10 cellular contexts compared by ENCODE assay signal in the genomic region with DNA sequence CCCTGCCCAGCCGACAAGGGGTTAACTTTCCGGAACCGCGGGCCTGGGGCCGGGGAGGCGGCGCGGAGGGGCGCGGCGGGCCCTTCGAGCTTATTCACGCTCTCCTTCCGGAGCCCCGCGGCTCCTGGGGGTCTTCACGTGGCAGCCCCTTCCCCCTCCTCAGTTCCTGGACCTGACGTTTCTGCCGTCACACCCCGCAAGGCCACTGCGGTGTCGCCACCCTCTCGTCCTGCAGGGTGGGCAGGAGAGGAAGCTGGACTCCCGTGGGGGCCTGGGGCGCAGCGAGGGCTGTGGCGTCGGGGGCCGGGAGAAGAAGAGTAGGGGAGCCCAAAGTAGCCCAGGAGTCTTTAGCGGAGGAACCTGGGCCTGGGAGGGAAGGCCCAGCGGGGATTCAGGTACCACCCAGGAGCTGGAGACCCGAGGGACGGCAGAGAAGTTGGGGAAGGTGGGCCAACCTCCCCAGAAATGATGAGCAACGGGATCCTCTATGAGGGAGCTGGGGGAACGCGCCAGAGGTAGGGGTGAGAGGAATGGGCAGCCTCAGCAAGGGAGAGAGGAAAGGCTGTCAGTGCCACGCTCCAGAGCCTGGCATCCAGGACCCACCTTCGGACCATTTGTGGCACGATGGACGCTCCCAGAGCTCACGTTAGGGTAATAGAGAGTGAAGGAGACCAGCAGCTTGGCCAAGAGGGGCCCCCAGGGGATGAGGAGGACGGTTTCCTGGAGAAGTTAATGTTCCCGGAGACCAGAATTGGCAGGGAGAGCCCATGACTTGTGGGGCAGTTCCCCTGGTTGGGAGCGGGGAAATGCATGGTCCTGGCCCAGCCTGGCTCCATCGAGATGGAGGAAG. TPM values are rescaled to one million over a fixed set of nuclear protein-coding genes. Genes with fewer than 3 reads are reported as not detected.
A peak's percentile ranks its signal among the peaks of the same experiment; 100 is the strongest.
DNase-seq lines count a peak whose midpoint lies in the region; TF ChIP-seq lines count a peak whose summit lies in the region.
"Had no signal": no experiment of that assay in that cellular context is flagged by ENCODE, and none has a peak within 500 bp of the region (broad histone marks: within the 10 kb centered on the region; RNA-seq: fewer than 3 reads in every experiment).

No MANE protein-coding gene starts in this region.

- peak overlapping the region; percentile 14 for H3K27ac Mint-ChIP-seq in activated naive CD4-positive, alpha-beta T cell treated with anti-CD3 and anti-CD28 coated beads, Interleukin-2, amount 50 U/mL, for 24 hours
- peak overlapping the region; percentile 35 for H3K27ac Mint-ChIP-seq in activated T-helper 1 cell treated with anti-CD3 and anti-CD28 coated beads, Interleukin-12 subunit alpha, Interleukin-12 subunit beta, Interleukin-2, Interleukin-4 antibody, amounts not matched to agents 30 ng/mL and 10 ng/mL and 1 ng/mL, durations not matched to agents 14 hours and 24 hours and 36 hours
- peak overlapping the region; percentile 62 for H3K27ac Mint-ChIP-seq in type B pancreatic cell

- H3K36me3 Mint-ChIP-seq in activated naive CD4-positive, alpha-beta T cell treated with anti-CD3 and anti-CD28 coated beads, Interleukin-2, amount 50 U/mL, for 24 hours, result no peaks in the 10 kb centered on the region
- H3K36me3 Mint-ChIP-seq in activated T-helper 1 cell treated with anti-CD3 and anti-CD28 coated beads, Interleukin-12 subunit alpha, Interleukin-12 subunit beta, Interleukin-2, Interleukin-4 antibody, amounts not matched to agents 30 ng/mL and 10 ng/mL and 1 ng/mL, durations not matched to agents 14 hours and 24 hours and 36 hours (ENCODE audit: low read depth), result no peaks in the 10 kb centered on the region
- no peaks in the 10 kb centered on the region for H3K36me3 Mint-ChIP-seq in type B pancreatic cell

- peaks cover 22% of the 10 kb centered on the region for H3K4me1 ChIP-seq in mesodermal cell (ENCODE audit: control insufficient read depth, insufficient read depth, low read length, poor library complexity, severe bottlenecking)

- peaks cover 4% of the 10 kb centered on the region for H3K27me3 Mint-ChIP-seq in activated naive CD4-positive, alpha-beta T cell treated with anti-CD3 and anti-CD28 coated beads, Interleukin-2, amount 50 U/mL, for 24 hours
- peaks cover 12% of the 10 kb centered on the region for H3K27me3 Mint-ChIP-seq in activated T-helper 1 cell treated with anti-CD3 and anti-CD28 coated beads, Interleukin-12 subunit alpha, Interleukin-12 subunit beta, Interleukin-2, Interleukin-4 antibody, amounts not matched to agents 30 ng/mL and 10 ng/mL and 1 ng/mL, durations not matched to agents 14 hours and 24 hours and 36 hours (ENCODE audit: insufficient read depth)
- peaks cover 39% of the 10 kb centered on the region for H3K27me3 Mint-ChIP-seq in type B pancreatic cell

- intact Hi-C loops in activated T-helper 1 cell treated with anti-CD3 and anti-CD28 coated beads, Interleukin-12 subunit alpha, Interleukin-12 subunit beta, Interleukin-2, Interleukin-4 antibody, amounts not matched to agents 30 ng/mL and 10 ng/mL and 1 ng/mL, durations not matched to agents 14 hours and 24 hours and 36 hours (cut with micrococcal nuclease), result loop anchor here (2.0 to 5.0 kb wide), 3 partner anchors 36 to 349 kb away; partner anchors contain the start of gene MNT

- no peaks in the 10 kb centered on the region for H3K9me3 ChIP-seq in mesodermal cell (ENCODE audit: control insufficient read depth, low read length)

- WGBS in mesodermal cell (ENCODE audit: insufficient coverage in 2 of 2), 2 experiments, result 18% methylated on average over 33 to 43 of the region's 45 CpGs

- no peak for DNase-seq in activated naive CD4-positive, alpha-beta T cell treated with Interleukin-2 at 50 U/mL for 16 hours
- no peak for DNase-seq in activated T-helper 1 cell treated with anti-CD3 and anti-CD28 coated beads, Interleukin-12 subunit alpha, Interleukin-12 subunit beta, Interleukin-2, Interleukin-4 antibody, amounts not matched to agents 30 ng/mL and 10 ng/mL and 1 ng/mL, durations not matched to agents 14 hours and 24 hours and 36 hours (ENCODE audit: low spot score)
- DNase-seq in type B pancreatic cell (ENCODE audit: extremely low spot score, unreplicated experiment) (no peak), NCI-H510A treated with DMSO at 0.1 percent for 48 hours (lab: John Stamatoyannopoulos, UW) (no peak), NAMALWA (ENCODE audit: low spot score) (no peak), AG08396 (ENCODE audit: low spot score) (no peak)
- DNase-seq: activated gamma-delta T cell, NCI-H2107 had no signal

- no peaks in the 10 kb centered on the region for H3K9me3 Mint-ChIP-seq in activated naive CD4-positive, alpha-beta T cell treated with anti-CD3 and anti-CD28 coated beads, Interleukin-2, amount 50 U/mL, for 24 hours
- H3K9me3 Mint-ChIP-seq in activated T-helper 1 cell treated with anti-CD3 and anti-CD28 coated beads, Interleukin-12 subunit alpha, Interleukin-12 subunit beta, Interleukin-2, Interleukin-4 antibody, amounts not matched to agents 30 ng/mL and 10 ng/mL and 1 ng/mL, durations not matched to agents 14 hours and 24 hours and 36 hours, result no peaks in the 10 kb centered on the region
- no peaks in the 10 kb centered on the region for H3K9me3 Mint-ChIP-seq in type B pancreatic cell

- H3K36me3 ChIP-seq in mesodermal cell (ENCODE audit: control insufficient read depth, insufficient read depth, low read length), result no peaks in the 10 kb centered on the region

- peaks cover 33% of the 10 kb centered on the region for H3K4me1 Mint-ChIP-seq in activated naive CD4-positive, alpha-beta T cell treated with anti-CD3 and anti-CD28 coated beads, Interleukin-2, amount 50 U/mL, for 24 hours
- H3K4me1 Mint-ChIP-seq in activated T-helper 1 cell treated with anti-CD3 and anti-CD28 coated beads, Interleukin-12 subunit alpha, Interleukin-12 subunit beta, Interleukin-2, Interleukin-4 antibody, amounts not matched to agents 30 ng/mL and 10 ng/mL and 1 ng/mL, durations not matched to agents 14 hours and 24 hours and 36 hours (ENCODE audit: low read depth), result peaks cover 29% of the 10 kb centered on the region
- H3K4me1 Mint-ChIP-seq in type B pancreatic cell (ENCODE audit: unreplicated experiment), result peaks cover 13% of the 10 kb centered on the region

- H3K4me3 Mint-ChIP-seq in activated naive CD4-positive, alpha-beta T cell treated with anti-CD3 and anti-CD28 coated beads, Interleukin-2, amount 50 U/mL, for 24 hours, result peak overlapping the region; percentile 3
- H3K4me3 Mint-ChIP-seq in activated T-helper 1 cell treated with anti-CD3 and anti-CD28 coated beads, Interleukin-12 subunit alpha, Interleukin-12 subunit beta, Interleukin-2, Interleukin-4 antibody, amounts not matched to agents 30 ng/mL and 10 ng/mL and 1 ng/mL, durations not matched to agents 14 hours and 24 hours and 36 hours, result peak overlapping the region; percentile 53
- peak overlapping the region; percentile 83 for H3K4me3 Mint-ChIP-seq in type B pancreatic cell

- H3K4me3 ChIP-seq in mesodermal cell (ENCODE audit: extremely low read depth, insufficient read depth, low read length, poor library complexity, severe bottlenecking), result peak overlapping the region; percentile 41

- TF ChIP-seq CTCF in type B pancreatic cell (conservative IDR thresholded peaks at IDR 0.05), result no peak

- H3K27ac ChIP-seq in mesodermal cell (ENCODE audit: low read depth, low read length, severe bottlenecking), result no peak overlapping the region

RNA-seq across cellular contexts. Expression of gene HIC1, which starts 3.3 kb away (rescaled TPM):
- total RNA-seq in activated T-helper 1 cell treated with anti-CD3 and anti-CD28 coated beads, Interleukin-12 subunit alpha, Interleukin-12 subunit beta, Interleukin-2, Interleukin-4 antibody, amounts not matched to agents 30 ng/mL and 10 ng/mL and 1 ng/mL, durations not matched to agents 14 hours and 24 hours and 36 hours, result 45.6 and 47.0 TPM in 2 replicates
- 1.3 TPM for polyA plus RNA-seq in mesodermal cell (2013, experiment 1 of 2)
- 2.1 TPM for polyA plus RNA-seq in mesodermal cell (2013, experiment 2 of 2)
- total RNA-seq in type B pancreatic cell (ENCODE audit: low replicate concordance), result 3.4 and 21.6 TPM in 2 replicates

RNA-seq across cellular contexts. Expression of gene OVCA2, which starts 9.8 kb away (rescaled TPM):
- 43.9 and 44.0 TPM in 2 replicates for total RNA-seq in activated T-helper 1 cell treated with anti-CD3 and anti-CD28 coated beads, Interleukin-12 subunit alpha, Interleukin-12 subunit beta, Interleukin-2, Interleukin-4 antibody, amounts not matched to agents 30 ng/mL and 10 ng/mL and 1 ng/mL, durations not matched to agents 14 hours and 24 hours and 36 hours
- polyA plus RNA-seq in mesodermal cell (2013, experiment 1 of 2), result 25.9 TPM
- 25.3 TPM for polyA plus RNA-seq in mesodermal cell (2013, experiment 2 of 2)
- 27.8 and 42.7 TPM in 2 replicates for total RNA-seq in type B pancreatic cell (ENCODE audit: low replicate concordance)

RNA-seq across cellular contexts. Expression of gene DPH1, which starts 21.7 kb away (rescaled TPM):
- total RNA-seq in activated T-helper 1 cell treated with anti-CD3 and anti-CD28 coated beads, Interleukin-12 subunit alpha, Interleukin-12 subunit beta, Interleukin-2, Interleukin-4 antibody, amounts not matched to agents 30 ng/mL and 10 ng/mL and 1 ng/mL, durations not matched to agents 14 hours and 24 hours and 36 hours, result 49.4 and 61.3 TPM in 2 replicates
- polyA plus RNA-seq in mesodermal cell (2013, experiment 1 of 2), result 23.9 TPM
- polyA plus RNA-seq in mesodermal cell (2013, experiment 2 of 2), result 26.9 TPM
- total RNA-seq in type B pancreatic cell (ENCODE audit: low replicate concordance), result 41.5 and 57.1 TPM in 2 replicates

RNA-seq across cellular contexts. Expression of gene RTN4RL1, which starts 26.5 kb away (rescaled TPM):
- total RNA-seq in activated T-helper 1 cell treated with anti-CD3 and anti-CD28 coated beads, Interleukin-12 subunit alpha, Interleukin-12 subunit beta, Interleukin-2, Interleukin-4 antibody, amounts not matched to agents 30 ng/mL and 10 ng/mL and 1 ng/mL, durations not matched to agents 14 hours and 24 hours and 36 hours, result 1.0 TPM in 2 replicates
- polyA plus RNA-seq in mesodermal cell (2013, experiment 1 of 2), result 0.52 TPM
- 0.56 TPM for polyA plus RNA-seq in mesodermal cell (2013, experiment 2 of 2)
- total RNA-seq in type B pancreatic cell (ENCODE audit: low replicate concordance), result 1.7 and 1.9 TPM in 2 replicates

Comparison
In these comparisons a context has a peak if more than half of its experiments do, and no peak if none do; other contexts are left out.
1. H3K4me3 Mint-ChIP-seq: peak in every context shown above with its lines; median percentile 83 in type B pancreatic cell; 53 in activated T-helper 1 cell treated with anti-CD3 and anti-CD28 coated beads, Interleukin-12 subunit alpha, Interleukin-12 subunit beta, Interleukin-2, Interleukin-4 antibody, amounts not matched to agents 30 ng/mL and 10 ng/mL and 1 ng/mL, durations not matched to agents 14 hours and 24 hours and 36 hours; 3 in activated naive CD4-positive, alpha-beta T cell treated with anti-CD3 and anti-CD28 coated beads, Interleukin-2, amount 50 U/mL, for 24 hours.